In the genomic region with DNA sequence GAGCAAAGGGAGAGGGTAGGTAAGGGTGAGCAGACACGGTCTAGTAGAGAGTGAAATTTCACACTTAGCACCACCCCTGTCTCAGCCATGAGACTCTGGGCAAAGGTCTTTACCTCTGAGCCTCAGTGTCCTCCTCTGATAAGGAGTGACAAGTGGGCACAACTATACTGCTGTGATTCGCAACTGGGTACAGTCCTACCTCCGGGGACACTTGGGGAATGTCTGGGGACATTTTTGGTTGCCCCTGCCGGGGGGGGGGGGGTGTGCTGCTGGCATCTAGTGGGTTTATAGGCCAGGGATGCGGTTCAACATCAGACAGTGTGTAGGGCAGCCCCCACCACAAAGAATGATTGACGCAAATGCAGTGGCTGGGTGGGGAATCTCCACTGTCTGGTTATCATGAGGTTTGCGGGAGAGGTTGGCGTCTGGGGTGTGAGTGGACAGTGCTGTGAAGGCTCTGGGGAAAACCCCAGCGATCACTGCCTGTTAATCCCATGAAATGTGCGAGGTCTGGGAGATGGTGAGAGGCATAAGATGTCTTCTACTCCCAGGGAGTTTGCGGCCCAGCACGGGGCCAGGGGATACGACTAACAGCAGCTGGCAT, we compare ENCODE assay signal across 13 cellular contexts. TPM values are rescaled to one million over a fixed set of nuclear protein-coding genes. Genes with fewer than 3 reads are reported as not detected.
DNase-seq lines count a peak whose midpoint lies in the region; ATAC-seq and TF ChIP-seq lines count a peak whose summit lies in the region.
"Had no signal": no experiment of that assay in that cellular context is flagged by ENCODE, and none has a peak within 500 bp of the region (broad histone marks: within the 10 kb centered on the region; RNA-seq: fewer than 3 reads in every experiment).

No MANE protein-coding gene starts in this region.

- H3K27ac Mint-ChIP-seq in activated CD8-positive, alpha-beta T cell treated with anti-CD3 and anti-CD28 coated beads for 36 hours: peak overlapping the region; percentile 67
- H3K27ac Mint-ChIP-seq in immature natural killer cell: peak overlapping the region; percentile 70 to 93 (median 90)
- peak overlapping the region; percentile 77 for H3K27ac Mint-ChIP-seq in stimulated activated naive B cell treated with anti-CD40 and anti-IgM and Interleukin-4, amounts not matched to agents 10 μg/mL and 1 μg/mL and 100 μg/mL, for 72 hours

- POLR2A ChIA-PET in activated CD8-positive, alpha-beta T cell treated with anti-CD3 and anti-CD28 coated beads for 36 hours (lab: Charles Lee): interaction anchor here (1.7 to 1.9 kb wide), 2 partner anchors 30 kb away, joined by 7 to 8 read pairs; no protein-coding TSS in a partner anchor

- peak overlapping the region; percentile 40 for H3K4me3 Mint-ChIP-seq in activated T-cell treated with anti-CD3 and anti-CD28 coated beads, Interleukin-2, amount 50 U/mL, for 4 hours
- peak overlapping the region; percentile 22 for H3K4me3 Mint-ChIP-seq in activated CD8-positive, alpha-beta T cell treated with anti-CD3 and anti-CD28 coated beads for 36 hours
- peak overlapping the region; percentile 53 to 64 (median 63) for H3K4me3 Mint-ChIP-seq in immature natural killer cell
- peak overlapping the region in 1 of 2 donors; percentile 26 for H3K4me3 Mint-ChIP-seq in stimulated activated naive B cell treated with anti-CD40 and anti-IgM and Interleukin-4, amounts not matched to agents 10 μg/mL and 1 μg/mL and 100 μg/mL, for 72 hours

- CTCF ChIA-PET in activated CD8-positive, alpha-beta T cell treated with anti-CD3 and anti-CD28 coated beads for 36 hours (lab: Charles Lee): no interaction called here

- DNase-seq in activated T-cell treated with anti-CD3 and anti-CD28 coated beads, Interleukin-2, amount 50 U/mL, for 4 hours: no peak
- DNase-seq in activated T-cell treated with anti-CD3 and anti-CD28 coated beads for 4 hours (no peak), immature natural killer cell (peak; percentile 61 to 77 (median 75)), RPMI8226 (no peak)
- DNase-seq in activated CD8-positive, alpha-beta T cell treated with anti-CD3 and anti-CD28 coated beads for 36 hours: peak; percentile 34
- no peak for DNase-seq in stimulated activated naive B cell treated with anti-CD40 and anti-IgM and Interleukin-4, amounts not matched to agents 10 μg/mL and 1 μg/mL and 100 μg/mL, for 72 hours
- DNase-seq: activated CD4-positive, alpha-beta T cell treated with anti-CD3 and anti-CD28 coated beads, Interleukin-2, amount 50 U/mL, for 4 hours; colonic mucosa; NCI-H1417; NCI-H446 treated with DMSO at 0.1 percent for 48 hours; ovary had no signal

- intact Hi-C loops in activated CD8-positive, alpha-beta T cell treated with anti-CD3 and anti-CD28 coated beads for 36 hours (cut with micrococcal nuclease): no loop called here

- no peaks in the 10 kb centered on the region for H3K27me3 Mint-ChIP-seq in activated T-cell treated with anti-CD3 and anti-CD28 coated beads, Interleukin-2, amount 50 U/mL, for 4 hours (ENCODE audit: low read depth)
- no peaks in the 10 kb centered on the region for H3K27me3 Mint-ChIP-seq in activated CD8-positive, alpha-beta T cell treated with anti-CD3 and anti-CD28 coated beads for 36 hours
- peaks cover 12 to 24% (median 13%) of the 10 kb centered on the region in 3 donors for H3K27me3 Mint-ChIP-seq in immature natural killer cell (ENCODE audit: low read depth in 3 of 3)
- no peaks in the 10 kb centered on the region for H3K27me3 Mint-ChIP-seq in stimulated activated naive B cell treated with anti-CD40 and anti-IgM and Interleukin-4, amounts not matched to agents 10 μg/mL and 1 μg/mL and 100 μg/mL, for 72 hours

- H3K36me3 Mint-ChIP-seq in activated T-cell treated with anti-CD3 and anti-CD28 coated beads, Interleukin-2, amount 50 U/mL, for 4 hours (ENCODE audit: insufficient read depth): peaks cover 4% of the 10 kb centered on the region
- H3K36me3 Mint-ChIP-seq in activated CD8-positive, alpha-beta T cell treated with anti-CD3 and anti-CD28 coated beads for 36 hours (ENCODE audit: low read depth): peaks cover 13% of the 10 kb centered on the region
- peaks cover 0 to 3% (median 0%) of the 10 kb centered on the region in 3 donors for H3K36me3 Mint-ChIP-seq in immature natural killer cell
- peaks cover 14 to 35% of the 10 kb centered on the region in 2 donors for H3K36me3 Mint-ChIP-seq in stimulated activated naive B cell treated with anti-CD40 and anti-IgM and Interleukin-4, amounts not matched to agents 10 μg/mL and 1 μg/mL and 100 μg/mL, for 72 hours

- no peak for ATAC-seq in activated T-cell treated with anti-CD3 and anti-CD28 coated beads, Interleukin-2, amount 50 U/mL, for 4 hours
- no peak for ATAC-seq in activated CD8-positive, alpha-beta T cell treated with anti-CD3 and anti-CD28 coated beads for 36 hours
- ATAC-seq in stimulated activated naive B cell treated with anti-CD40 and anti-IgM and Interleukin-4, amounts not matched to agents 10 μg/mL and 1 μg/mL and 100 μg/mL, for 72 hours (replicated peaks): no peak
- no peak for ATAC-seq in GM21619 (IDR thresholded peaks at IDR 0.05; ENCODE audit: unreplicated experiment)
- ATAC-seq in GM21723 (IDR thresholded peaks at IDR 0.05; ENCODE audit: unreplicated experiment): no peak

- H3K4me1 Mint-ChIP-seq in activated T-cell treated with anti-CD3 and anti-CD28 coated beads, Interleukin-2, amount 50 U/mL, for 4 hours (ENCODE audit: low read depth): peaks cover 46% of the 10 kb centered on the region
- peaks cover 47% of the 10 kb centered on the region for H3K4me1 Mint-ChIP-seq in activated CD8-positive, alpha-beta T cell treated with anti-CD3 and anti-CD28 coated beads for 36 hours (ENCODE audit: low read depth)
- peaks cover 53 to 56% of the 10 kb centered on the region in 2 donors for H3K4me1 Mint-ChIP-seq in immature natural killer cell
- peaks cover 39 to 59% of the 10 kb centered on the region in 2 donors for H3K4me1 Mint-ChIP-seq in stimulated activated naive B cell treated with anti-CD40 and anti-IgM and Interleukin-4, amounts not matched to agents 10 μg/mL and 1 μg/mL and 100 μg/mL, for 72 hours

- no peak for TF ChIP-seq CTCF in activated CD8-positive, alpha-beta T cell treated with anti-CD3 and anti-CD28 coated beads for 36 hours (IDR thresholded peaks at IDR 0.05)

- H3K9me3 Mint-ChIP-seq in activated T-cell treated with anti-CD3 and anti-CD28 coated beads, Interleukin-2, amount 50 U/mL, for 4 hours: no peaks in the 10 kb centered on the region
- H3K9me3 Mint-ChIP-seq in activated CD8-positive, alpha-beta T cell treated with anti-CD3 and anti-CD28 coated beads for 36 hours: no peaks in the 10 kb centered on the region
- peaks cover 0 to 2% (median 0%) of the 10 kb centered on the region in 6 donors for H3K9me3 Mint-ChIP-seq in immature natural killer cell
- H3K9me3 Mint-ChIP-seq in stimulated activated naive B cell treated with anti-CD40 and anti-IgM and Interleukin-4, amounts not matched to agents 10 μg/mL and 1 μg/mL and 100 μg/mL, for 72 hours: no peaks in the 10 kb centered on the region

RNA-seq across cellular contexts. Expression of gene NACC1, which starts 4.3 kb away (rescaled TPM):
- total RNA-seq in activated T-cell treated with anti-CD3 and anti-CD28 coated beads, Interleukin-2, amount 50 U/mL, for 4 hours: 100 to 1,000 TPM; 127 to 137 (median 134) TPM
- total RNA-seq in activated CD8-positive, alpha-beta T cell treated with anti-CD3 and anti-CD28 coated beads for 36 hours: 10 to 100 TPM; 73.8 to 87.5 TPM
- 1 to 10 TPM in 2 of 3 donors, not detected in 1; 1.2 to 2.8 TPM for polyA plus RNA-seq in immature natural killer cell

RNA-seq across cellular contexts. Expression of gene TRMT1, which starts 5.8 kb away (rescaled TPM):
- 100 to 1,000 TPM; 240 to 248 (median 246) TPM for total RNA-seq in activated T-cell treated with anti-CD3 and anti-CD28 coated beads, Interleukin-2, amount 50 U/mL, for 4 hours
- 10 to 100 TPM; 85.0 to 95.7 TPM for total RNA-seq in activated CD8-positive, alpha-beta T cell treated with anti-CD3 and anti-CD28 coated beads for 36 hours
- polyA plus RNA-seq in immature natural killer cell: 10 to 100 TPM; 13.2 to 16.5 (median 16.3) TPM

RNA-seq across cellular contexts. Expression of gene LYL1, which starts 19.7 kb away (rescaled TPM):
- 1 to 10 TPM; 1.9 to 3.0 (median 2.9) TPM for total RNA-seq in activated T-cell treated with anti-CD3 and anti-CD28 coated beads, Interleukin-2, amount 50 U/mL, for 4 hours
- total RNA-seq in activated CD8-positive, alpha-beta T cell treated with anti-CD3 and anti-CD28 coated beads for 36 hours: 1 to 10 TPM; 3.9 to 4.8 TPM
- 1 to 10 TPM; 1.1 to 2.2 (median 2.1) TPM for polyA plus RNA-seq in immature natural killer cell

RNA-seq across cellular contexts. Expression of gene STX10, which starts 27.8 kb away (rescaled TPM):
- 10 to 100 TPM; 64.5 to 66.0 (median 65.4) TPM for total RNA-seq in activated T-cell treated with anti-CD3 and anti-CD28 coated beads, Interleukin-2, amount 50 U/mL, for 4 hours
- total RNA-seq in activated CD8-positive, alpha-beta T cell treated with anti-CD3 and anti-CD28 coated beads for 36 hours: 10 to 100 TPM; 66.8 to 72.4 TPM
- polyA plus RNA-seq in immature natural killer cell: 10 to 100 TPM; 56.8 to 92.5 (median 66.0) TPM

RNA-seq across cellular contexts. Expression of gene IER2, which starts 27.8 kb away (rescaled TPM):
- total RNA-seq in activated T-cell treated with anti-CD3 and anti-CD28 coated beads, Interleukin-2, amount 50 U/mL, for 4 hours: 100 to 1,000 TPM in 2 of 3 donors, 10 to 100 TPM in 1; 99.4 to 113 (median 110) TPM
- 100 to 1,000 TPM; 120 to 122 TPM for total RNA-seq in activated CD8-positive, alpha-beta T cell treated with anti-CD3 and anti-CD28 coated beads for 36 hours
- 100 to 1,000 TPM; 395 to 487 (median 487) TPM for polyA plus RNA-seq in immature natural killer cell

Comparison
In these comparisons a context has a peak if more than half of its experiments do, and no peak if none do; other contexts are left out.
1. DNase-seq: peak in activated CD8-positive, alpha-beta T cell treated with anti-CD3 and anti-CD28 coated beads for 36 hours (single experiment) and immature natural killer cell (3 of 3); none in activated T-cell treated with anti-CD3 and anti-CD28 coated beads, Interleukin-2, amount 50 U/mL, for 4 hours (single experiment), activated T-cell treated with anti-CD3 and anti-CD28 coated beads for 4 hours (single experiment), stimulated activated naive B cell treated with anti-CD40 and anti-IgM and Interleukin-4, amounts not matched to agents 10 μg/mL and 1 μg/mL and 100 μg/mL, for 72 hours (single experiment) and RPMI8226 (single experiment).
2. Peak in every context shown above with its lines, with median percentiles within 50 percentile points of each other: H3K27ac Mint-ChIP-seq.